Comparison of ENCODE assay signal across 1 cellular context in the genomic region with DNA sequence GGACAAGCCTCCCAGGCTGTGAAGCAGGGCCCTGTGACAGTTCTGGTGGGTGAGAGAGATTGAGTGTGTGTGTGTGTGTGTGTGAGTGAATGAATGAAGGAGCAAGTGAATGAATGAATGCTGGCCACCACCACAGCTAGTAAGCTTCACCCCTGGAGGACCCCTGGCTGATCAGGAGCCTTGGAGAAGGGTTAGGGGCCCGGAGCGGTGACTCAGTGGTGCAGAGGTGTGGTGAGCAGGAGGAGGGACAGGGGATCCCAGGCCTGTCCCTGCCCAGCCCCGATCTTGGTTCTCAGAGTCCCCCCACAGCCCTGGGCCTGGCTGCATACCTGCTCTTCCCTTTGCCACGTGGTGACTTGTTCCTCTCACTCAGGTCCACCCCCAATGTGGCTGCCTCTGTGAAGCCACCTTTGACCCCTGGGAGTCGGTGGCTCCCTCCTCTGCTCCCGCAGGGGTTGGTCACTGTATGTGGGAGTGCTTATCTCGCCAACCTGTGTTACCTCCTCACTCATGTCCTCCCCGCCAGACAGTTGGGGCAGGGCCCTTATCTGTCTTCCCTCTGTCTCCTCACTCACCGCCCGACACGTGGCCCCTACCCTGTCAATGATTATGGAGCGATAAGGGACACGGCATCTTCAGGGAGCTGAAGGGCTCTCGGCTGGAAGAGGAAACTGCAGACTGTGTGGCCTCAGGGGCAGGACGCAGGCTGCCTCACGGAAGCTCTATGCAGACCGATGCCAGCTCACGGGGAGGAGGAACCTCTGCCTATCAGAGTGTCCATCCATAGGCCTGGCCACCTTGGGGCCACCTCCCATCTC.
TF ChIP-seq lines count a peak whose summit lies in the region.

No MANE protein-coding gene starts in this region.

TF ChIP-seq in K562, 482 proteins besides CTCF, POLR2A, EP300 and RAD21 (continued from another document and continues in another):
- TF ChIP-seq CBX3 (IDR thresholded peaks at IDR 0.05; ENCODE audit: borderline replicate concordance in 1 of 2, low read length in 2 of 2) (peak in 1 of 2 experiments; percentile 89; a peak in 2 of 3 replicates), ELF2 (CRISPR knock-in tag; IDR thresholded peaks at IDR 0.05) (peak; percentile 58; the same call in 1 of the 2 replicates), FOXJ2 (tag; IDR thresholded peaks at IDR 0.05) (peak; percentile 69; the same call in 1 of the 2 replicates), HMG20A (CRISPR knock-in tag; conservative IDR thresholded peaks at IDR 0.05) (no peak), ZBED1 (IDR thresholded peaks at IDR 0.05) (peak; percentile 98), CCNT2 (IDR thresholded peaks at IDR 0.05; ENCODE audit: borderline replicate concordance, extremely low read depth, insufficient read length, low read depth, low read length) (peak; percentile 99), PHF8 (IDR thresholded peaks at IDR 0.05; ENCODE audit: borderline replicate concordance, low read length) (peak; percentile 25; the same call in 1 of the 2 replicates), NCOA6 (IDR thresholded peaks at IDR 0.05) (no peak), ZNF644 (tag; IDR thresholded peaks at IDR 0.05; ENCODE audit: low read depth) (peak; percentile 98), YY1 (IDR thresholded peaks at IDR 0.05; ENCODE audit: borderline replicate concordance in 1 of 3, control insufficient read depth in 1 of 3, extremely low read depth in 1 of 3, insufficient read depth in 3 of 3, insufficient read length in 1 of 3, insufficient replicate concordance in 2 of 3, low read depth in 1 of 3, low read length in 2 of 3) (peak; percentile 25 to 78 (median 65)), PTRF (tag; IDR thresholded peaks at IDR 0.05) (no peak; the same call in 1 of the 2 replicates), NUFIP1 (IDR thresholded peaks at IDR 0.05; ENCODE audit: partially characterized antibody) (peak; percentile 94), ZNF316 (IDR thresholded peaks at IDR 0.05) (no peak), MAFK (IDR thresholded peaks at IDR 0.05; ENCODE audit: low read length) (0 out of 2 replicates have a peak, but pooled peaks have one; percentile 6), FOSL1 (tag; conservative IDR thresholded peaks at IDR 0.05) (peak; percentile 97), FOS (IDR thresholded peaks at IDR 0.05; ENCODE audit: extremely low read depth, insufficient read length) (no peak), NR4A1 (CRISPR knock-in tag; IDR thresholded peaks at IDR 0.05) (peak; percentile 70; the same call in 1 of the 2 replicates), NR4A1 (tag; IDR thresholded peaks at IDR 0.05) (peak; percentile 97), ZKSCAN8 (CRISPR knock-in tag; IDR thresholded peaks at IDR 0.05) (peak; percentile 91), SRSF7 (optimal IDR thresholded peaks at IDR 0.05; ENCODE audit: low read depth, low read length) (no peak), EHMT2 (IDR thresholded peaks at IDR 0.05) (peak; percentile 57; the same call in 1 of the 2 replicates), ZNF274 (IDR thresholded peaks at IDR 0.05; ENCODE audit: borderline replicate concordance, low read depth, low read length) (peak; percentile 92), SMC3 (conservative IDR thresholded peaks at IDR 0.05; ENCODE audit: insufficient read depth, low read depth, low read length) (no peak), HMG20B (CRISPR knock-in tag; IDR thresholded peaks at IDR 0.05) (no peak), CAMTA2 (CRISPR knock-in tag; conservative IDR thresholded peaks at IDR 0.05) (no peak), CHCHD3 (CRISPR knock-in tag; IDR thresholded peaks at IDR 0.05) (no peak), TAL1 (IDR thresholded peaks at IDR 0.05) (peak; percentile 100), FOXA3 (CRISPR knock-in tag; conservative IDR thresholded peaks at IDR 0.05 in 1 of 2, IDR thresholded peaks at IDR 0.05 in 1 of 2) (peak in 1 of 2 experiments; percentile 82; a peak in 2 of 4 replicates), NCOA4 (IDR thresholded peaks at IDR 0.05; ENCODE audit: partially characterized antibody) (peak; percentile 96), GTF2E2 (tag; IDR thresholded peaks at IDR 0.05) (no peak), GABPB1 (CRISPR knock-in tag; IDR thresholded peaks at IDR 0.05) (peak; percentile 88), FOXK1 (CRISPR knock-in tag; IDR thresholded peaks at IDR 0.05; ENCODE audit: borderline replicate concordance) (peak; percentile 91; the same call in 1 of the 2 replicates), BMI1 (IDR thresholded peaks at IDR 0.05; ENCODE audit: low read length) (no peak), U2AF2 (optimal IDR thresholded peaks at IDR 0.05; ENCODE audit: low read depth, low read length) (no peak), ZFP30 (CRISPR knock-in tag; IDR thresholded peaks at IDR 0.05; ENCODE audit: borderline replicate concordance) (no peak), ARID1B (IDR thresholded peaks at IDR 0.05) (peak; percentile 100), HNRNPH1 (optimal IDR thresholded peaks at IDR 0.05; ENCODE audit: low read depth, low read length) (no peak), ZNF780A (CRISPR knock-in tag; IDR thresholded peaks at IDR 0.05) (no peak), GTF2F1 (IDR thresholded peaks at IDR 0.05; ENCODE audit: low read depth, low read length) (no peak; the same call in 1 of the 2 replicates), ETV1 (tag; conservative IDR thresholded peaks at IDR 0.05; ENCODE audit: low read depth) (peak; percentile 92), ZNF253 (CRISPR knock-in tag; conservative IDR thresholded peaks at IDR 0.05) (0 out of 2 replicates have a peak, but pooled peaks have one; percentile 6), IRF2 (CRISPR knock-in tag; IDR thresholded peaks at IDR 0.05) (no peak), RBM25 (IDR thresholded peaks at IDR 0.05; ENCODE audit: low read depth, low read length, severe bottlenecking) (no peak)
- TF ChIP-seq, protein P1, sequence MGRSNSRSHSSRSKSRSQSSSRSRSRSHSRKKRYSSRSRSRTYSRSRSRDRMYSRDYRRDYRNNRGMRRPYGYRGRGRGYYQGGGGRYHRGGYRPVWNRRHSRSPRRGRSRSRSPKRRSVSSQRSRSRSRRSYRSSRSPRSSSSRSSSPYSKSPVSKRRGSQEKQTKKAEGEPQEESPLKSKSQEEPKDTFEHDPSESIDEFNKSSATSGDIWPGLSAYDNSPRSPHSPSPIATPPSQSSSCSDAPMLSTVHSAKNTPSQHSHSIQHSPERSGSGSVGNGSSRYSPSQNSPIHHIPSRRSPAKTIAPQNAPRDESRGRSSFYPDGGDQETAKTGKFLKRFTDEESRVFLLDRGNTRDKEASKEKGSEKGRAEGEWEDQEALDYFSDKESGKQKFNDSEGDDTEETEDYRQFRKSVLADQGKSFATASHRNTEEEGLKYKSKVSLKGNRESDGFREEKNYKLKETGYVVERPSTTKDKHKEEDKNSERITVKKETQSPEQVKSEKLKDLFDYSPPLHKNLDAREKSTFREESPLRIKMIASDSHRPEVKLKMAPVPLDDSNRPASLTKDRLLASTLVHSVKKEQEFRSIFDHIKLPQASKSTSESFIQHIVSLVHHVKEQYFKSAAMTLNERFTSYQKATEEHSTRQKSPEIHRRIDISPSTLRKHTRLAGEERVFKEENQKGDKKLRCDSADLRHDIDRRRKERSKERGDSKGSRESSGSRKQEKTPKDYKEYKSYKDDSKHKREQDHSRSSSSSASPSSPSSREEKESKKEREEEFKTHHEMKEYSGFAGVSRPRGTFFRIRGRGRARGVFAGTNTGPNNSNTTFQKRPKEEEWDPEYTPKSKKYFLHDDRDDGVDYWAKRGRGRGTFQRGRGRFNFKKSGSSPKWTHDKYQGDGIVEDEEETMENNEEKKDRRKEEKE (IDR thresholded peaks at IDR 0.05; ENCODE audit: borderline replicate concordance in 1 of 2, control insufficient read depth in 1 of 2, low read depth in 2 of 2, low read length in 1 of 2): peak in 1 of 2 experiments; percentile 88; a peak in 2 of 4 replicates
- TF ChIP-seq, protein P2, sequence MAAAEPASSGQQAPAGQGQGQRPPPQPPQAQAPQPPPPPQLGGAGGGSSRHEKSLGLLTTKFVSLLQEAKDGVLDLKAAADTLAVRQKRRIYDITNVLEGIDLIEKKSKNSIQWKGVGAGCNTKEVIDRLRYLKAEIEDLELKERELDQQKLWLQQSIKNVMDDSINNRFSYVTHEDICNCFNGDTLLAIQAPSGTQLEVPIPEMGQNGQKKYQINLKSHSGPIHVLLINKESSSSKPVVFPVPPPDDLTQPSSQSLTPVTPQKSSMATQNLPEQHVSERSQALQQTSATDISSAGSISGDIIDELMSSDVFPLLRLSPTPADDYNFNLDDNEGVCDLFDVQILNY (CRISPR knock-in tag; IDR thresholded peaks at IDR 0.05): peak; percentile 97
- TF ChIP-seq, protein P3, sequence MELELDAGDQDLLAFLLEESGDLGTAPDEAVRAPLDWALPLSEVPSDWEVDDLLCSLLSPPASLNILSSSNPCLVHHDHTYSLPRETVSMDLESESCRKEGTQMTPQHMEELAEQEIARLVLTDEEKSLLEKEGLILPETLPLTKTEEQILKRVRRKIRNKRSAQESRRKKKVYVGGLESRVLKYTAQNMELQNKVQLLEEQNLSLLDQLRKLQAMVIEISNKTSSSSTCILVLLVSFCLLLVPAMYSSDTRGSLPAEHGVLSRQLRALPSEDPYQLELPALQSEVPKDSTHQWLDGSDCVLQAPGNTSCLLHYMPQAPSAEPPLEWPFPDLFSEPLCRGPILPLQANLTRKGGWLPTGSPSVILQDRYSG (tag; conservative IDR thresholded peaks at IDR 0.05; ENCODE audit: low read depth): peak; percentile 85
- TF ChIP-seq, protein P4, sequence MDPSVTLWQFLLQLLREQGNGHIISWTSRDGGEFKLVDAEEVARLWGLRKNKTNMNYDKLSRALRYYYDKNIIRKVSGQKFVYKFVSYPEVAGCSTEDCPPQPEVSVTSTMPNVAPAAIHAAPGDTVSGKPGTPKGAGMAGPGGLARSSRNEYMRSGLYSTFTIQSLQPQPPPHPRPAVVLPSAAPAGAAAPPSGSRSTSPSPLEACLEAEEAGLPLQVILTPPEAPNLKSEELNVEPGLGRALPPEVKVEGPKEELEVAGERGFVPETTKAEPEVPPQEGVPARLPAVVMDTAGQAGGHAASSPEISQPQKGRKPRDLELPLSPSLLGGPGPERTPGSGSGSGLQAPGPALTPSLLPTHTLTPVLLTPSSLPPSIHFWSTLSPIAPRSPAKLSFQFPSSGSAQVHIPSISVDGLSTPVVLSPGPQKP (CRISPR knock-in tag; IDR thresholded peaks at IDR 0.05): no peak
- TF ChIP-seq, protein P5, sequence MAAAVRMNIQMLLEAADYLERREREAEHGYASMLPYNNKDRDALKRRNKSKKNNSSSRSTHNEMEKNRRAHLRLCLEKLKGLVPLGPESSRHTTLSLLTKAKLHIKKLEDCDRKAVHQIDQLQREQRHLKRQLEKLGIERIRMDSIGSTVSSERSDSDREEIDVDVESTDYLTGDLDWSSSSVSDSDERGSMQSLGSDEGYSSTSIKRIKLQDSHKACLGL (CRISPR knock-in tag; IDR thresholded peaks at IDR 0.05; ENCODE audit: borderline replicate concordance, poor library complexity, severe bottlenecking): no peak
- TF ChIP-seq, protein P6, sequence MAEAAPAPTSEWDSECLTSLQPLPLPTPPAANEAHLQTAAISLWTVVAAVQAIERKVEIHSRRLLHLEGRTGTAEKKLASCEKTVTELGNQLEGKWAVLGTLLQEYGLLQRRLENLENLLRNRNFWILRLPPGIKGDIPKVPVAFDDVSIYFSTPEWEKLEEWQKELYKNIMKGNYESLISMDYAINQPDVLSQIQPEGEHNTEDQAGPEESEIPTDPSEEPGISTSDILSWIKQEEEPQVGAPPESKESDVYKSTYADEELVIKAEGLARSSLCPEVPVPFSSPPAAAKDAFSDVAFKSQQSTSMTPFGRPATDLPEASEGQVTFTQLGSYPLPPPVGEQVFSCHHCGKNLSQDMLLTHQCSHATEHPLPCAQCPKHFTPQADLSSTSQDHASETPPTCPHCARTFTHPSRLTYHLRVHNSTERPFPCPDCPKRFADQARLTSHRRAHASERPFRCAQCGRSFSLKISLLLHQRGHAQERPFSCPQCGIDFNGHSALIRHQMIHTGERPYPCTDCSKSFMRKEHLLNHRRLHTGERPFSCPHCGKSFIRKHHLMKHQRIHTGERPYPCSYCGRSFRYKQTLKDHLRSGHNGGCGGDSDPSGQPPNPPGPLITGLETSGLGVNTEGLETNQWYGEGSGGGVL (CRISPR knock-in tag; IDR thresholded peaks at IDR 0.05): no peak
- TF ChIP-seq, protein P7, sequence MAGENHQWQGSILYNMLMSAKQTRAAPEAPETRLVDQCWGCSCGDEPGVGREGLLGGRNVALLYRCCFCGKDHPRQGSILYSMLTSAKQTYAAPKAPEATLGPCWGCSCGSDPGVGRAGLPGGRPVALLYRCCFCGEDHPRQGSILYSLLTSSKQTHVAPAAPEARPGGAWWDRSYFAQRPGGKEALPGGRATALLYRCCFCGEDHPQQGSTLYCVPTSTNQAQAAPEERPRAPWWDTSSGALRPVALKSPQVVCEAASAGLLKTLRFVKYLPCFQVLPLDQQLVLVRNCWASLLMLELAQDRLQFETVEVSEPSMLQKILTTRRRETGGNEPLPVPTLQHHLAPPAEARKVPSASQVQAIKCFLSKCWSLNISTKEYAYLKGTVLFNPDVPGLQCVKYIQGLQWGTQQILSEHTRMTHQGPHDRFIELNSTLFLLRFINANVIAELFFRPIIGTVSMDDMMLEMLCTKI (IDR thresholded peaks at IDR 0.05; ENCODE audit: partially characterized antibody): no peak
- TF ChIP-seq, protein P8, sequence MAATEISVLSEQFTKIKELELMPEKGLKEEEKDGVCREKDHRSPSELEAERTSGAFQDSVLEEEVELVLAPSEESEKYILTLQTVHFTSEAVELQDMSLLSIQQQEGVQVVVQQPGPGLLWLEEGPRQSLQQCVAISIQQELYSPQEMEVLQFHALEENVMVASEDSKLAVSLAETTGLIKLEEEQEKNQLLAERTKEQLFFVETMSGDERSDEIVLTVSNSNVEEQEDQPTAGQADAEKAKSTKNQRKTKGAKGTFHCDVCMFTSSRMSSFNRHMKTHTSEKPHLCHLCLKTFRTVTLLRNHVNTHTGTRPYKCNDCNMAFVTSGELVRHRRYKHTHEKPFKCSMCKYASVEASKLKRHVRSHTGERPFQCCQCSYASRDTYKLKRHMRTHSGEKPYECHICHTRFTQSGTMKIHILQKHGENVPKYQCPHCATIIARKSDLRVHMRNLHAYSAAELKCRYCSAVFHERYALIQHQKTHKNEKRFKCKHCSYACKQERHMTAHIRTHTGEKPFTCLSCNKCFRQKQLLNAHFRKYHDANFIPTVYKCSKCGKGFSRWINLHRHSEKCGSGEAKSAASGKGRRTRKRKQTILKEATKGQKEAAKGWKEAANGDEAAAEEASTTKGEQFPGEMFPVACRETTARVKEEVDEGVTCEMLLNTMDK (IDR thresholded peaks at IDR 0.05; ENCODE audit: borderline replicate concordance, insufficient read depth, low read depth, low read length, poor library complexity, severe bottlenecking): no peak
- TF ChIP-seq, protein P9, sequence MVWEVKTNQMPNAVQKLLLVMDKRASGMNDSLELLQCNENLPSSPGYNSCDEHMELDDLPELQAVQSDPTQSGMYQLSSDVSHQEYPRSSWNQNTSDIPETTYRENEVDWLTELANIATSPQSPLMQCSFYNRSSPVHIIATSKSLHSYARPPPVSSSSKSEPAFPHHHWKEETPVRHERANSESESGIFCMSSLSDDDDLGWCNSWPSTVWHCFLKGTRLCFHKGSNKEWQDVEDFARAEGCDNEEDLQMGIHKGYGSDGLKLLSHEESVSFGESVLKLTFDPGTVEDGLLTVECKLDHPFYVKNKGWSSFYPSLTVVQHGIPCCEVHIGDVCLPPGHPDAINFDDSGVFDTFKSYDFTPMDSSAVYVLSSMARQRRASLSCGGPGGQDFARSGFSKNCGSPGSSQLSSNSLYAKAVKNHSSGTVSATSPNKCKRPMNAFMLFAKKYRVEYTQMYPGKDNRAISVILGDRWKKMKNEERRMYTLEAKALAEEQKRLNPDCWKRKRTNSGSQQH (CRISPR knock-in tag; IDR thresholded peaks at IDR 0.05): peak; percentile 94
